Comparison of ENCODE assay signal across 27 cellular contexts in the genomic region with DNA sequence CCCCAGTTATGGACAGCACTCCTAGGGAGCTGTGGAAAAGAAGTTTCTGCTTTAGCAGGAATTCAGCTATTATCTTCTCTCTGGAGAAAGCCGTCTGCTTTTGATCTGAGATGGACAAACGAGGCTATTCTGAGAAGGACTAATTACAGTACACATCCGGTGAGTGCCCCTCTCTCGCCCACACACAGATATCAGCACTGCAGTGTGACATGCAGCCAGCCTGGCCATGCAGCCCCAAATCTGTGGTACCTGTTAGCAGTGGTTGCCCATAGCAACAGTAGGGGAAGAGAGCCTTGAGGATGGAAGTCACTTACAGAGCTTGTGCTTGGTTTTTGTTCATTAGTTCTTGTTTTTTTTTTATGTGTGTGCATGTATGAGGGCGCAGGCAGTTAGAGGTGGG.
"Had no signal": no experiment of that assay in that cellular context is flagged by ENCODE, and none has a peak within 500 bp of the region (broad histone marks: within the 10 kb centered on the region; RNA-seq: fewer than 3 reads in every experiment).

No MANE protein-coding gene starts in this region.

- H3K4me3 ChIP-seq: coronary artery, esophagus muscularis mucosa, gastroesophageal sphincter, heart right ventricle, lower lobe of right lung, pancreas, right lobe of liver, thoracic aorta, tibial nerve, upper lobe of right lung, uterus had no signal

- H3K27me3 ChIP-seq: esophagus muscularis mucosa, gastroesophageal sphincter, heart right ventricle, neutrophil, pancreas, right lobe of liver, tibial nerve, upper lobe of right lung, uterus had no signal

- H3K27ac Mint-ChIP-seq: natural killer cell; stimulated activated naive B cell treated with anti-CD40 and anti-IgM and Interleukin-4, amounts not matched to agents 10 μg/mL and 1 μg/mL and 100 μg/mL, for 72 hours; stimulated activated naive CD8-positive, alpha-beta T cell treated with anti-CD3 and anti-CD28 coated beads, Interleukin-15, Interleukin-2, amounts not matched to agents 100 ng/mL and 50 ng/mL, for 24 hours had no signal

- DNase-seq: dermis blood vessel endothelial cell; effector memory CD4-positive, alpha-beta T cell; foreskin keratinocyte; glutamatergic neuron; heart right ventricle; hippocampal formation; kidney glomerular epithelial cell; left colon; left ventricle myocardium superior; lower lobe of right lung; natural killer cell; pancreas; right lobe of liver; small intestine; stimulated activated CD4-positive, alpha-beta T cell treated with anti-CD3 and anti-CD28 coated beads, Interleukin-15, amount 100 ng/mL, for 24 hours; stimulated activated CD4-positive, alpha-beta T cell treated with anti-CD3 and anti-CD28 coated beads, Interleukin-2, amount 100 ng/mL, for 48 hours; stimulated activated naive B cell treated with anti-CD40 and anti-IgM and Interleukin-4, amounts not matched to agents 10 μg/mL and 1 μg/mL and 100 μg/mL, for 72 hours; upper lobe of right lung; uterus had no signal

- H3K4me1 Mint-ChIP-seq: natural killer cell, neural crest cell had no signal

- H3K27me3 Mint-ChIP-seq: stimulated activated naive CD8-positive, alpha-beta T cell treated with anti-CD3 and anti-CD28 coated beads, Interleukin-15, Interleukin-2, amounts not matched to agents 100 ng/mL and 50 ng/mL, for 24 hours had no signal

- H3K36me3 ChIP-seq: esophagus muscularis mucosa, gastroesophageal sphincter, heart right ventricle, lower lobe of right lung, neutrophil, pancreas, right lobe of liver, thoracic aorta, tibial nerve, upper lobe of right lung, uterus had no signal

- H3K4me1 ChIP-seq: esophagus muscularis mucosa, foreskin keratinocyte, gastroesophageal sphincter, lower lobe of right lung, pancreas, right lobe of liver, tibial nerve, upper lobe of right lung, uterus had no signal

- H3K9me3 ChIP-seq: esophagus muscularis mucosa, gastroesophageal sphincter, lower lobe of right lung, neutrophil, pancreas, right lobe of liver, thoracic aorta, tibial nerve, upper lobe of right lung, uterus had no signal

- H3K4me3 Mint-ChIP-seq: natural killer cell; neural crest cell; stimulated activated naive B cell treated with anti-CD40 and anti-IgM and Interleukin-4, amounts not matched to agents 10 μg/mL and 1 μg/mL and 100 μg/mL, for 72 hours; stimulated activated naive CD8-positive, alpha-beta T cell treated with anti-CD3 and anti-CD28 coated beads, Interleukin-15, Interleukin-2, amounts not matched to agents 100 ng/mL and 50 ng/mL, for 24 hours had no signal
